Comparison of ENCODE assay signal across 15 cellular contexts in genomic region chr7:73768661-73769480, GRCh38. TPM values are rescaled to one million over a fixed set of nuclear protein-coding genes. Genes with fewer than 3 reads are reported as not detected.
DNase-seq lines count a peak whose midpoint lies in the region; ATAC-seq, FAIRE-seq and TF ChIP-seq lines count a peak whose summit lies in the region.
"Had no signal": no experiment of that assay in that cellular context is flagged by ENCODE, and none has a peak within 500 bp of the region (broad histone marks: within the 10 kb centered on the region; RNA-seq: fewer than 3 reads in every experiment).

No MANE protein-coding gene starts in this region.

- H3K4me1 Mint-ChIP-seq in endothelial cell (ENCODE audit: unreplicated experiment): peaks cover 3% of the 10 kb centered on the region

- H3K27ac Mint-ChIP-seq in endothelial cell (ENCODE audit: unreplicated experiment): no peak overlapping the region
- H3K27ac Mint-ChIP-seq in activated naive CD4-positive, alpha-beta T cell treated with anti-CD3 and anti-CD28 coated beads, Interleukin-2, amount 50 U/mL, for 72 hours: no peak overlapping the region
- H3K27ac Mint-ChIP-seq: stimulated activated naive CD8-positive, alpha-beta T cell treated with anti-CD3 and anti-CD28 coated beads, Interleukin-15, amount 100 ng/mL, for 72 hours had no signal

- intact Hi-C loops in pancreas (cut with DNase I): no loop called here

- H3K9me3 Mint-ChIP-seq in endothelial cell (ENCODE audit: unreplicated experiment): no peaks in the 10 kb centered on the region
- peaks cover 0 to 4% of the 10 kb centered on the region in 2 donors for H3K9me3 Mint-ChIP-seq in activated naive CD4-positive, alpha-beta T cell treated with anti-CD3 and anti-CD28 coated beads, Interleukin-2, amount 50 U/mL, for 72 hours
- H3K9me3 Mint-ChIP-seq: activated T-cell treated with anti-CD3 and anti-CD28 coated beads, Interleukin-2, amount 50 U/mL, for 4 hours had no signal

- no peak for FAIRE-seq in pancreas (lab: Jason Lieb, UNC)
- FAIRE-seq: frontal cortex had no signal

- no peaks in the 10 kb centered on the region for H3K9me3 ChIP-seq in pancreas
- H3K9me3 ChIP-seq: SK-N-SH had no signal

- H3K36me3 ChIP-seq in pancreas: no peaks in the 10 kb centered on the region

- TF ChIP-seq CTCF in endothelial cell (IDR thresholded peaks at IDR 0.05; ENCODE audit: unreplicated experiment) (no peak), pancreas (IDR thresholded peaks at IDR 0.05) (no peak)

- peak overlapping the region; percentile 65 for H3K4me3 Mint-ChIP-seq in endothelial cell (ENCODE audit: unreplicated experiment)
- H3K4me3 Mint-ChIP-seq: activated T-cell treated with anti-CD3 and anti-CD28 coated beads, Interleukin-2, amount 50 U/mL, for 4 hours had no signal

- ATAC-seq in pancreas: no peak
- no peak for ATAC-seq in activated naive CD4-positive, alpha-beta T cell treated with anti-CD3 and anti-CD28 coated beads, Interleukin-2, amount 50 U/mL, for 72 hours
- ATAC-seq: activated CD4-positive, CD25-positive, alpha-beta regulatory T cell treated with anti-CD3 and anti-CD28 coated beads, Interleukin-2, amount 50 U/mL, for 24 hours; stimulated activated naive CD8-positive, alpha-beta T cell treated with anti-CD3 and anti-CD28 coated beads, Interleukin-15, amount 100 ng/mL, for 72 hours had no signal

- peaks cover 4% of the 10 kb centered on the region for H3K36me3 Mint-ChIP-seq in endothelial cell (ENCODE audit: low read depth, unreplicated experiment)
- no peaks in the 10 kb centered on the region for H3K36me3 Mint-ChIP-seq in activated naive CD4-positive, alpha-beta T cell treated with anti-CD3 and anti-CD28 coated beads, Interleukin-2, amount 50 U/mL, for 72 hours

- H3K27me3 Mint-ChIP-seq in endothelial cell (ENCODE audit: unreplicated experiment): peaks cover 8% of the 10 kb centered on the region

- peak overlapping the region; percentile 92 to 96 (median 94) for H3K27ac ChIP-seq in pancreas

- no peaks in the 10 kb centered on the region for H3K27me3 ChIP-seq in pancreas

- 44 to 53% methylated on average over 51 of the region's 51 CpGs for WGBS in pancreas, 2 donors

- peaks cover 0 to 6% (median 4%) of the 10 kb centered on the region in 3 donors for H3K4me1 ChIP-seq in pancreas

- peak overlapping the region; percentile 37 to 71 (median 58) for H3K4me3 ChIP-seq in pancreas

- DNase-seq in DMS79 treated with DMSO at 0.1 percent for 48 hours (lab: John Stamatoyannopoulos, UW) (peak; percentile 39), HT-29 (ENCODE audit: low spot score) (peak; percentile 51), endothelial cell (ENCODE audit: low spot score) (no peak), pancreas (peak in 4 of 6 donors; percentile 23 to 83 (median 61)), HuH-7.5 (ENCODE audit: low spot score) (no peak), SKM-1 (lab: John Stamatoyannopoulos, UW; ENCODE audit: unreplicated experiment) (no peak)
- DNase-seq in activated naive CD4-positive, alpha-beta T cell treated with anti-CD3 and anti-CD28 coated beads, Interleukin-2, amount 50 U/mL, for 72 hours (ENCODE audit: low spot score in 2 of 2): no peak
- DNase-seq: activated T-cell treated with anti-CD3 and anti-CD28 coated beads, Interleukin-2, amount 50 U/mL, for 4 hours; SK-N-SH; stimulated activated CD4-positive, alpha-beta T cell treated with anti-CD3 and anti-CD28 coated beads, Interleukin-4, amount 100 ng/mL, for 1 hour; stimulated activated naive CD8-positive, alpha-beta T cell treated with anti-CD3 and anti-CD28 coated beads, Interleukin-15, amount 100 ng/mL, for 72 hours had no signal

RNA-seq across cellular contexts. Expression of gene CLDN3, which starts 1.2 kb away (rescaled TPM):
- 413 and 446 TPM in 2 replicates for total RNA-seq in HT-29 (2014; rRNA removed; shearing (Covaris generic))
- total RNA-seq in endothelial cell (ENCODE audit: unreplicated experiment): 0.36 TPM
- 10 to 100 TPM; 42.9 to 62.0 (median 48.3) TPM for total RNA-seq in pancreas
- polyA plus RNA-seq in pancreas: 100 to 1,000 TPM; 110 to 122 TPM
- total RNA-seq in activated naive CD4-positive, alpha-beta T cell treated with anti-CD3 and anti-CD28 coated beads, Interleukin-2, amount 50 U/mL, for 72 hours: not detected
- total RNA-seq: aorta, frontal cortex, posterior vena cava had no signal

RNA-seq across cellular contexts. Expression of gene ABHD11, which starts 30.3 kb away (rescaled TPM):
- 226 and 243 TPM in 2 replicates for total RNA-seq in HT-29 (2014; rRNA removed; shearing (Covaris generic))
- total RNA-seq in endothelial cell (ENCODE audit: unreplicated experiment) (16.4 TPM), pancreas (10 to 100 TPM; 16.0 to 30.6 (median 22.1) TPM)
- polyA plus RNA-seq in pancreas: 10 to 100 TPM; 91.0 to 95.2 TPM
- 10 to 100 TPM; 17.3 to 18.1 TPM for total RNA-seq in activated naive CD4-positive, alpha-beta T cell treated with anti-CD3 and anti-CD28 coated beads, Interleukin-2, amount 50 U/mL, for 72 hours

RNA-seq across cellular contexts. Expression of gene STX1A, which starts 49.4 kb away (rescaled TPM):
- total RNA-seq in HT-29 (2014; rRNA removed; shearing (Covaris generic)): 61.6 and 71.7 TPM in 2 replicates
- total RNA-seq in endothelial cell (ENCODE audit: unreplicated experiment): 13.2 TPM
- total RNA-seq in pancreas: 10 to 100 TPM in 2 of 6 donors, 1 to 10 TPM in 4; 2.3 to 11.9 (median 6.9) TPM
- polyA plus RNA-seq in pancreas: 10 to 100 TPM; 31.8 to 95.7 TPM
- total RNA-seq in activated naive CD4-positive, alpha-beta T cell treated with anti-CD3 and anti-CD28 coated beads, Interleukin-2, amount 50 U/mL, for 72 hours: 10 to 100 TPM in 1 of 2 donors, 1 to 10 TPM in 1; 8.8 to 14.0 TPM

Comparison
In these comparisons a context has a peak if more than half of its experiments do, and no peak if none do; other contexts are left out.
1. DNase-seq: peak in DMS79 treated with DMSO at 0.1 percent for 48 hours (single experiment), HT-29 (single experiment) and pancreas (4 of 6); none in endothelial cell (single experiment), HuH-7.5 (single experiment), activated naive CD4-positive, alpha-beta T cell treated with anti-CD3 and anti-CD28 coated beads, Interleukin-2, amount 50 U/mL, for 72 hours (0 of 2) and SKM-1 (single experiment).
2. RNA of gene CLDN3, which starts 1.2 kb away (total RNA-seq): 413 to 446 TPM in HT-29 and 42.9 to 62.0 TPM in pancreas; 0.36 TPM in endothelial cell (single experiment) and not detected in activated naive CD4-positive, alpha-beta T cell treated with anti-CD3 and anti-CD28 coated beads, Interleukin-2, amount 50 U/mL, for 72 hours; every median in the first group is over 10 times any median in the second.